In the genomic region with DNA sequence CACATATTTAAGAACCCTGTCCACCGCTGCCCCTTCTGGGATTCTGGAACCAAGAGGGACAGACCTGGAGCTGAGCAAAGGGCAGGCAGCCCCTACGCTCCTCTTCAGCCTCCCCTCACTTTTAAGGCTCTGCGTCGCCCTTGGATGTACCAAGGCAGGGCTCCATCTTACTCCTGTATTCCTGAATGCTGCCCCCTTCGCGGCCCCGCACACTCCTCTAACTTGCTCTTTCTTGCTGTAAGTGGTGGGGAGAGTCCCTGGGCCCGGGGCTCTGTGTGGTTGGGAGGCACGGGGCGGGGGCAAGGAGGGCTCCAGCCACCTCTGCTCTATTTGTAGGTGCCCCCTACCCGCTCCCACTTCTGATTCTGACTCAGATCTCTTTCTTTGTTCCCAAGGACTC, we compare ENCODE assay signal across 15 cellular contexts. TPM values are rescaled to one million over a fixed set of nuclear protein-coding genes. Genes with fewer than 3 reads are reported as not detected.
DNase-seq lines count a peak whose midpoint lies in the region; ATAC-seq, FAIRE-seq and TF ChIP-seq lines count a peak whose summit lies in the region.
"Had no signal": no experiment of that assay in that cellular context is flagged by ENCODE, and none has a peak within 500 bp of the region (broad histone marks: within the 10 kb centered on the region; RNA-seq: fewer than 3 reads in every experiment).

No MANE protein-coding gene starts in this region.

- H3K36me3 ChIP-seq in HepG2 (replicated peaks in 1 of 2; ENCODE audit: control insufficient read depth in 1 of 2, insufficient read depth in 2 of 2, low read length in 2 of 2) (no peaks in the 10 kb centered on the region), skeletal muscle tissue (ENCODE audit: control insufficient read depth in 3 of 3, insufficient read depth in 3 of 3, low read length in 3 of 3) (no peaks in the 10 kb centered on the region)
- H3K36me3 ChIP-seq: left lung had no signal

- POLR2A ChIA-PET in HepG2 (lab: Yijun Ruan, JAX) = no interaction called here

- H3K27me3 Mint-ChIP-seq in H9 (ENCODE audit: low read depth) (peaks cover 12% of the 10 kb centered on the region), brain (peaks cover 18% of the 10 kb centered on the region)
- H3K27me3 Mint-ChIP-seq: central memory CD8-positive, alpha-beta T cell had no signal

- no peak overlapping the region for H4K5ac ChIP-seq in H9 (ENCODE audit: insufficient read length, low read depth, low read length)

- H3K23me2 ChIP-seq in H9 (ENCODE audit: insufficient read length, low read depth, low read length, poor library complexity, severe bottlenecking) = no peaks in the 10 kb centered on the region

- 0 out of 2 replicates have a peak overlapping the region, but pooled peaks have one; percentile 64 for H3K14ac ChIP-seq in H9 (ENCODE audit: insufficient read depth, low read length)

- no peak for TF ChIP-seq EP300 in HepG2 (IDR thresholded peaks at IDR 0.05; ENCODE audit: low read depth in 2 of 2, low read length in 2 of 2)
- no peak for TF ChIP-seq EP300 in HepG2 (CRISPR knock-in tag; IDR thresholded peaks at IDR 0.05; ENCODE audit: borderline replicate concordance)

- intact Hi-C loops in HepG2 (cut with micrococcal nuclease; ENCODE audit: unreplicated experiment) = no loop called here

- H3K4me1 ChIP-seq in H9 (ENCODE audit: insufficient read depth, low read length) (peaks cover 9% of the 10 kb centered on the region; the same call in 1 of the 2 replicates), HepG2 (ENCODE audit: insufficient read depth, low read length) (peaks cover 49% of the 10 kb centered on the region), skeletal muscle tissue (ENCODE audit: control insufficient read depth in 3 of 3, insufficient read depth in 3 of 3, low read length in 3 of 3) (peaks cover 10 to 18% (median 15%) of the 10 kb centered on the region in 3 donors)

- H3K4me3 Mint-ChIP-seq in H9 (peak overlapping the region in 1 of 2 experiments; percentile 36; a peak in 1 of 5 replicates), brain (peak overlapping the region in 1 of 5 experiments; percentile 20)
- H3K4me3 Mint-ChIP-seq: activated naive CD8-positive, alpha-beta T cell treated with anti-CD3 and anti-CD28 coated beads, Interleukin-2, amount 10 ng/mL, durations not matched to agents 7 days and 5 days; central memory CD8-positive, alpha-beta T cell had no signal

- TF ChIP-seq POLR2A in HepG2 (IDR thresholded peaks at IDR 0.05; ENCODE audit: insufficient read depth in 1 of 2, low read depth in 2 of 2, low read length in 2 of 2) = no peak
- no peak for TF ChIP-seq POLR2A in H54 (IDR thresholded peaks at IDR 0.05; ENCODE audit: low read depth, low read length)

- H2AFZ ChIP-seq in H9 (ENCODE audit: low read length) (no peak overlapping the region), HepG2 (ENCODE audit: low read length) (no peak overlapping the region)

- no peak overlapping the region for H2BK5ac ChIP-seq in H9 (ENCODE audit: insufficient read length, low read length)

- no peak overlapping the region for H2BK120ac ChIP-seq in H9 (ENCODE audit: low read depth, low read length, poor library complexity, severe bottlenecking)

- H3K4me3 ChIP-seq in HepG2 (replicated peaks in 1 of 3; ENCODE audit: insufficient read depth in 1 of 3, low read depth in 2 of 3, low read length in 3 of 3) = peak overlapping the region in 2 of 3 experiments; percentile 45 to 48; a peak in 3 of 6 replicates
- H3K4me3 ChIP-seq in skeletal muscle tissue (ENCODE audit: low read length in 3 of 3) = no peak overlapping the region
- H3K4me3 ChIP-seq: left lung had no signal

- no peak for TF ChIP-seq RAD21 in HepG2 (CRISPR knock-in tag; IDR thresholded peaks at IDR 0.05)

- H4K20me1 ChIP-seq in H9 (ENCODE audit: control insufficient read depth, insufficient read depth, insufficient read length) (no peaks in the 10 kb centered on the region), HepG2 (ENCODE audit: insufficient read depth, low read length) (no peaks in the 10 kb centered on the region)

- no peaks in the 10 kb centered on the region for H3K79me1 ChIP-seq in H9 (ENCODE audit: insufficient read depth, low read depth, low read length, poor library complexity, severe bottlenecking)

- WGBS in H9 (ENCODE audit: extremely low coverage, insufficient read length, low lambda C conversion rate) = no CpG with 5 or more reads among the region's 11 CpGs
- WGBS in HepG2 (ENCODE audit: low lambda C conversion rate) = 66% methylated on average over 11 of the region's 11 CpGs

- H2BK15ac ChIP-seq in H9 (ENCODE audit: low read depth, low read length) = no peak overlapping the region

- in situ Hi-C loops in HepG2 (cut with HindIII; ENCODE audit: extremely low pct_ligation_motif_present, low pct_unique_long_range_greater_than_20kb) = no loop called here

- H3K9ac ChIP-seq in H9 (ENCODE audit: extremely low read depth, insufficient read length, low read length) (no peak overlapping the region), HepG2 (ENCODE audit: insufficient read depth, low read depth, low read length) (no peak overlapping the region), skeletal muscle tissue (ENCODE audit: low read depth in 1 of 3, low read length in 3 of 3) (peak overlapping the region in 2 of 3 donors; percentile 40 to 69)

- H3K4ac ChIP-seq in H9 (ENCODE audit: low read depth, low read length) = no peak overlapping the region

- DNase-seq in H9 (no peak), HepG2 (ENCODE audit: low spot score) (no peak), H54 (ENCODE audit: insufficient read length, low spot score) (no peak), NOMO-1 treated with dmso at 0.1 percent for 144 hours (lab: John Stamatoyannopoulos, UW; ENCODE audit: unreplicated experiment) (no peak), NCI-H510A treated with DMSO at 0.1 percent for 48 hours (lab: John Stamatoyannopoulos, UW) (no peak)
- DNase-seq: activated CD4-positive, CD25-positive, alpha-beta regulatory T cell treated with anti-CD3 and anti-CD28 coated beads, Interleukin-2, amount 50 U/mL, for 72 hours; activated naive CD8-positive, alpha-beta T cell treated with anti-CD3 and anti-CD28 coated beads, Interleukin-2, amount 10 ng/mL, durations not matched to agents 7 days and 5 days; activated T-cell treated with anti-CD3 and anti-CD28 coated beads for 4 hours; NCI-H446 treated with DMSO at 0.1 percent for 48 hours; stimulated activated CD4-positive, alpha-beta T cell treated with anti-CD3 and anti-CD28 coated beads, Interleukin-15, amount 100 ng/mL, for 24 hours had no signal

- no peak overlapping the region for H2BK20ac ChIP-seq in H9 (ENCODE audit: low read depth, low read length, poor library complexity, severe bottlenecking)

- peak overlapping the region in 1 of 3 experiments; percentile 11; a peak in 1 of 7 replicates for H3K27ac Mint-ChIP-seq in H9
- H3K27ac Mint-ChIP-seq in brain = peak overlapping the region in 3 of 5 experiments; percentile 29 to 74 (median 62)
- H3K27ac Mint-ChIP-seq: activated naive CD8-positive, alpha-beta T cell treated with anti-CD3 and anti-CD28 coated beads, Interleukin-2, amount 10 ng/mL, durations not matched to agents 7 days and 5 days had no signal

- H4K91ac ChIP-seq in H9 (ENCODE audit: insufficient read length, low read depth, low read length) = no peak overlapping the region

- ATAC-seq in HepG2 (peak; percentile 13; the same call in 2 of the 3 replicates), GM21423 (IDR thresholded peaks at IDR 0.05; ENCODE audit: unreplicated experiment) (no peak)

- no peaks in the 10 kb centered on the region for H3K27me3 ChIP-seq in H9 (ENCODE audit: insufficient read depth, low read length)
- peaks cover 0 to 12% of the 10 kb centered on the region in 2 experiments; a peak in 3 of 5 replicates for H3K27me3 ChIP-seq in HepG2 (ENCODE audit: control insufficient read depth in 1 of 2, insufficient read depth in 2 of 2, low read length in 2 of 2)
- no peaks in the 10 kb centered on the region for H3K27me3 ChIP-seq in skeletal muscle tissue (ENCODE audit: control insufficient read depth in 3 of 3, insufficient read depth in 3 of 3, low read length in 3 of 3)

- H3K27ac ChIP-seq in H9 (ENCODE audit: insufficient read length, low read depth, low read length) (no peak overlapping the region), HepG2 (ENCODE audit: extremely low read length, insufficient read depth, low read length) (no peak overlapping the region), skeletal muscle tissue (ENCODE audit: low read depth, low read length) (no peak overlapping the region)
- H3K27ac ChIP-seq: left lung had no signal

- TF ChIP-seq CTCF in H9 (conservative IDR thresholded peaks at IDR 0.05) (no peak), brain (conservative IDR thresholded peaks at IDR 0.05) (no peak), HepG2 (CRISPR knock-in tag; IDR thresholded peaks at IDR 0.05) (no peak)

- CTCF ChIA-PET in HepG2 (lab: Yijun Ruan, JAX; ENCODE audit: low intra/inter-chr PET ratio, low total read pairs) = interaction anchor here (1.7 kb wide), 1 partner anchor 60 kb away, joined by 3 read pairs; no protein-coding TSS in a partner anchor

- H3K79me2 ChIP-seq in H9 (ENCODE audit: insufficient read depth, low read length) (no peaks in the 10 kb centered on the region), HepG2 (ENCODE audit: insufficient read depth, low read length) (no peaks in the 10 kb centered on the region)

- H2AK5ac ChIP-seq in H9 (ENCODE audit: insufficient read length, low read length) = no peak overlapping the region

- no peak overlapping the region for H3K23ac ChIP-seq in H9 (ENCODE audit: insufficient read length, low read depth, low read length)

- no peak overlapping the region for H3T11ph ChIP-seq in H9 (ENCODE audit: low read length)

- no peaks in the 10 kb centered on the region; a peak in 1 of 5 replicates for H3K9me3 Mint-ChIP-seq in H9
- H3K9me3 Mint-ChIP-seq in brain = peaks cover 0 to 4% (median 3%) of the 10 kb centered on the region in 5 experiments
- H3K9me3 Mint-ChIP-seq: activated naive CD8-positive, alpha-beta T cell treated with anti-CD3 and anti-CD28 coated beads, Interleukin-2, amount 10 ng/mL, durations not matched to agents 7 days and 5 days; central memory CD8-positive, alpha-beta T cell had no signal

- peaks cover 0 to 2% (median 0%) of the 10 kb centered on the region in 3 experiments; a peak in 1 of 7 replicates for H3K36me3 Mint-ChIP-seq in H9 (ENCODE audit: insufficient read depth in 1 of 3, low read depth in 3 of 3)
- no peaks in the 10 kb centered on the region for H3K36me3 Mint-ChIP-seq in brain

- BruUV-seq in HepG2 (replicated peaks; lab: Mats Ljungman, UMichigan) = no TSS peak

- FAIRE-seq in HepG2 (lab: Jason Lieb, UNC) (no peak), H54 (lab: Jason Lieb, UNC) (no peak)

- no peak overlapping the region for H3K18ac ChIP-seq in H9 (ENCODE audit: insufficient read length, low read depth, low read length)

- no peak overlapping the region for H4K8ac ChIP-seq in H9 (replicated peaks; ENCODE audit: insufficient read length, low read depth, low read length)

- H2BK12ac ChIP-seq in H9 (ENCODE audit: insufficient read length, low read depth, low read length) = no peak overlapping the region

- H3K4me1 Mint-ChIP-seq in H9 (peaks cover 29 to 36% of the 10 kb centered on the region in 2 experiments), brain (peaks cover 14% of the 10 kb centered on the region)
- H3K4me1 Mint-ChIP-seq: activated naive CD8-positive, alpha-beta T cell treated with anti-CD3 and anti-CD28 coated beads, Interleukin-2, amount 10 ng/mL, durations not matched to agents 7 days and 5 days had no signal

- H3K56ac ChIP-seq in H9 (ENCODE audit: insufficient read length, low read depth, low read length) = no peak overlapping the region

- H3K4me2 ChIP-seq in H9 (ENCODE audit: insufficient read depth, insufficient read length, low read length) (no peak overlapping the region), HepG2 (ENCODE audit: low read depth, low read length) (peak overlapping the region; percentile 76)

- H3K9me3 ChIP-seq in H9 (ENCODE audit: control insufficient read depth, low read depth, low read length) (no peaks in the 10 kb centered on the region), HepG2 (ENCODE audit: low read length) (no peaks in the 10 kb centered on the region), skeletal muscle tissue (ENCODE audit: control insufficient read depth in 3 of 3, low read length in 3 of 3) (no peaks in the 10 kb centered on the region)
- H3K9me3 ChIP-seq: left lung had no signal

RNA-seq across cellular contexts. Expression of a gene that starts 1.2 kb away (rescaled TPM):
- 0.55 and 0.59 TPM in 2 replicates for total RNA-seq in H9 (2021)
- polyA plus RNA-seq in brain (ENCODE audit: insufficient read depth, low read depth, low replicate concordance) = not detected
- 0.58 TPM in 2 replicates for total RNA-seq in HepG2 (2016; rRNA removed; fragmentation: Illumina TruSeq; extraction: Trizol)
- 0.18 and 0.20 TPM in 2 replicates for total RNA-seq in HepG2 (2016; cell fraction: cytosol; rRNA removed; fragmentation: Illumina TruSeq; extraction: Trizol; ENCODE audit: low read depth)
- total RNA-seq in HepG2 (2016; cell fraction: insoluble cytoplasmic fraction; rRNA removed; fragmentation: Illumina TruSeq; extraction: Trizol) = 0.32 and 0.51 TPM in 2 replicates
- total RNA-seq in HepG2 (2016; cell fraction: membrane; rRNA removed; fragmentation: Illumina TruSeq; extraction: Trizol) = 0.31 and 0.38 TPM in 2 replicates
- 0.37 and 1.3 TPM in 2 replicates for total RNA-seq in HepG2 (2016; cell fraction: nucleus; rRNA removed; fragmentation: Illumina TruSeq; extraction: Trizol)
- polyA plus RNA-seq in HepG2 (2011; rRNA removed) = 1.7 and 2.1 TPM in 2 replicates
- polyA plus RNA-seq in HepG2 (2011; cell fraction: cytosol; rRNA removed) = 0.69 and 1.3 TPM in 2 replicates
- polyA plus RNA-seq in HepG2 (2011; cell fraction: nucleus; rRNA removed) = 7.1 and 10.8 TPM in 2 replicates
- 0.37 and 0.42 TPM in 2 replicates for polyA plus RNA-seq in HepG2 (2012)
- 0.20 and 0.22 TPM in 2 replicates for polyA plus RNA-seq in HepG2 (2016; cell fraction: cytosol; fragmentation: Illumina TruSeq; extraction: Trizol; ENCODE audit: low read depth)
- polyA plus RNA-seq in HepG2 (2016; cell fraction: insoluble cytoplasmic fraction; fragmentation: Illumina TruSeq; extraction: Trizol; ENCODE audit: low read depth) = 1.3 and 2.3 TPM in 2 replicates
- 0.34 and 0.72 TPM in 2 replicates for polyA plus RNA-seq in HepG2 (2016; cell fraction: membrane; fragmentation: Illumina TruSeq; extraction: Trizol; ENCODE audit: low read depth)
- 4.4 and 6.8 TPM in 2 replicates for polyA plus RNA-seq in HepG2 (2016; cell fraction: nucleus; fragmentation: Illumina TruSeq; extraction: Trizol; ENCODE audit: insufficient read depth, low read depth)
- polyA minus RNA-seq in HepG2 (2011; rRNA and poly(A)+ RNA removed; ENCODE audit: low replicate concordance) = 7.4 and 24.1 TPM in 2 replicates
- 2.6 and 3.7 TPM in 2 replicates for polyA minus RNA-seq in HepG2 (2011; cell fraction: cytosol; rRNA and poly(A)+ RNA removed)
- polyA minus RNA-seq in HepG2 (2011; cell fraction: nucleus; rRNA and poly(A)+ RNA removed) = 4.0 and 6.1 TPM in 2 replicates
- total RNA-seq in skeletal muscle tissue = not detected

RNA-seq across cellular contexts. Expression of a gene that starts 56.9 kb away (rescaled TPM):
- total RNA-seq in H9 (2021) = 49.9 and 51.1 TPM in 2 replicates
- 50.5 TPM for polyA plus RNA-seq in brain (ENCODE audit: insufficient read depth, low read depth, low replicate concordance)
- 4.1 and 4.9 TPM in 2 replicates for total RNA-seq in HepG2 (2016; rRNA removed; fragmentation: Illumina TruSeq; extraction: Trizol)
- 3.4 and 4.0 TPM in 2 replicates for total RNA-seq in HepG2 (2016; cell fraction: cytosol; rRNA removed; fragmentation: Illumina TruSeq; extraction: Trizol; ENCODE audit: low read depth)
- 3.5 and 4.8 TPM in 2 replicates for total RNA-seq in HepG2 (2016; cell fraction: insoluble cytoplasmic fraction; rRNA removed; fragmentation: Illumina TruSeq; extraction: Trizol)
- 10.9 and 13.2 TPM in 2 replicates for total RNA-seq in HepG2 (2016; cell fraction: membrane; rRNA removed; fragmentation: Illumina TruSeq; extraction: Trizol)
- total RNA-seq in HepG2 (2016; cell fraction: nucleus; rRNA removed; fragmentation: Illumina TruSeq; extraction: Trizol) = 10.1 and 10.9 TPM in 2 replicates
- 43.6 and 49.0 TPM in 2 replicates for polyA plus RNA-seq in HepG2 (2011; rRNA removed)
- 42.1 and 55.6 TPM in 2 replicates for polyA plus RNA-seq in HepG2 (2011; cell fraction: cytosol; rRNA removed)
- polyA plus RNA-seq in HepG2 (2011; cell fraction: nucleus; rRNA removed) = 26.0 and 26.1 TPM in 2 replicates
- polyA plus RNA-seq in HepG2 (2012) = 23.1 and 40.9 TPM in 2 replicates
- polyA plus RNA-seq in HepG2 (2016; cell fraction: cytosol; fragmentation: Illumina TruSeq; extraction: Trizol; ENCODE audit: low read depth) = 11.4 and 15.1 TPM in 2 replicates
- 10.4 and 12.4 TPM in 2 replicates for polyA plus RNA-seq in HepG2 (2016; cell fraction: insoluble cytoplasmic fraction; fragmentation: Illumina TruSeq; extraction: Trizol; ENCODE audit: low read depth)
- 18.8 and 25.1 TPM in 2 replicates for polyA plus RNA-seq in HepG2 (2016; cell fraction: membrane; fragmentation: Illumina TruSeq; extraction: Trizol; ENCODE audit: low read depth)
- 24.8 and 29.0 TPM in 2 replicates for polyA plus RNA-seq in HepG2 (2016; cell fraction: nucleus; fragmentation: Illumina TruSeq; extraction: Trizol; ENCODE audit: insufficient read depth, low read depth)
- 0.19 and 99.5 TPM in 2 replicates for polyA minus RNA-seq in HepG2 (2011; rRNA and poly(A)+ RNA removed; ENCODE audit: low replicate concordance)
- polyA minus RNA-seq in HepG2 (2011; cell fraction: cytosol; rRNA and poly(A)+ RNA removed) = 36.8 and 40.1 TPM in 2 replicates
- 12.3 and 12.9 TPM in 2 replicates for polyA minus RNA-seq in HepG2 (2011; cell fraction: nucleus; rRNA and poly(A)+ RNA removed)
- 76.2 TPM for total RNA-seq in skeletal muscle tissue

Comparison
In these comparisons a context has a peak if more than half of its experiments do, and no peak if none do; other contexts are left out.
1. H3K9ac ChIP-seq: peak in skeletal muscle tissue (2 of 3); none in H9 (single experiment) and HepG2 (single experiment).
2. H3K4me3 ChIP-seq: peak in HepG2 (2 of 3); none in skeletal muscle tissue (0 of 3).